In the genomic region with DNA sequence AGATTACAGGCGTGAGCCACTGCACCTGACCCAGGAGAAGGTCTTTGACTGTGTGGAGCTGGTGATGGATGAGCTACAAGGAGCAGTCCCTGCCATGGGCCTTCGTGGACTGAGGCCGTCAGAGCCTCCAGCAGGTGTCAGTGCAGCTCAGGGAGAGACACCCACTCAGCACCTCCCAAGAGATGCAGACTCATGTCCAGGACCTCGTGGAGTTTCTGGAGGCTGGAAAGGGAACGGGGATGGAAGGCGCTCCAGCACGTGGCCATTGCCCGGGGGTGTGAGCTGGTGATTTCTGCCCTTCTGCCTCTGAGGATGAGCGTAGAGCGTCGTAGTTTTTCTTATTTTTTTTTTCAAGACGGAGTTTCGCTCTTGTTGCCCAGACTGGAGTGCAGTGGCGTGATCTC, we compare ENCODE assay signal across 1 cellular context.
A peak's percentile ranks its signal among the peaks of the same experiment; 100 is the strongest.
TF ChIP-seq lines count a peak whose summit lies in the region.

No MANE protein-coding gene starts in this region.

TF ChIP-seq in K562, 482 proteins besides CTCF, POLR2A, EP300 and RAD21 (continues in another document):
- TF ChIP-seq JUND (IDR thresholded peaks at IDR 0.05; ENCODE audit: borderline replicate concordance, low read depth, low read length) (0 out of 2 replicates have a peak, but pooled peaks have one; percentile 45), JUND (tag; IDR thresholded peaks at IDR 0.05; ENCODE audit: borderline replicate concordance, low read depth, low read length) (no peak), CBX1 (IDR thresholded peaks at IDR 0.05; ENCODE audit: low read depth) (no peak), POLR2G (IDR thresholded peaks at IDR 0.05; ENCODE audit: low read depth, low read length) (no peak), ZNF140 (CRISPR knock-in tag; IDR thresholded peaks at IDR 0.05) (no peak), RAD51 (IDR thresholded peaks at IDR 0.05; ENCODE audit: borderline replicate concordance, low read depth) (peak; percentile 9; the same call in 1 of the 2 replicates), KDM1A (IDR thresholded peaks at IDR 0.05) (peak in 1 of 2 experiments; percentile 19; a peak in 1 of 4 replicates), HIVEP1 (CRISPR knock-in tag; IDR thresholded peaks at IDR 0.05) (no peak), IFI16 (CRISPR knock-in tag; IDR thresholded peaks at IDR 0.05) (no peak), ZFP1 (CRISPR knock-in tag; IDR thresholded peaks at IDR 0.05) (no peak), PTBP1 (IDR thresholded peaks at IDR 0.05; ENCODE audit: low read depth, low read length) (no peak), TAL1 (IDR thresholded peaks at IDR 0.05) (no peak), BACH1 (tag; IDR thresholded peaks at IDR 0.05) (no peak), TAF7 (tag; IDR thresholded peaks at IDR 0.05) (no peak), MYC (IDR thresholded peaks at IDR 0.05; ENCODE audit: low read depth, low read length) (peak; percentile 93), MYC (CRISPR knock-in tag; IDR thresholded peaks at IDR 0.05; ENCODE audit: borderline replicate concordance, low read depth) (no peak), GABPA (tag; conservative IDR thresholded peaks at IDR 0.05; ENCODE audit: low read depth) (no peak), L3MBTL2 (IDR thresholded peaks at IDR 0.05) (peak; percentile 98), RB1 (IDR thresholded peaks at IDR 0.05; ENCODE audit: low read depth) (0 out of 2 replicates have a peak, but pooled peaks have one; percentile 55), SAFB2 (IDR thresholded peaks at IDR 0.05; ENCODE audit: borderline replicate concordance, low read depth, low read length, severe bottlenecking) (no peak), C11orf30 (IDR thresholded peaks at IDR 0.05; ENCODE audit: low read depth) (peak; percentile 65), PHF21A (IDR thresholded peaks at IDR 0.05; ENCODE audit: borderline replicate concordance, low read depth) (no peak), CBX8 (IDR thresholded peaks at IDR 0.05; ENCODE audit: borderline replicate concordance, extremely low read depth, low read depth, low read length, poor library complexity, severe bottlenecking) (no peak), EP400 (IDR thresholded peaks at IDR 0.05) (peak; percentile 68; the same call in 1 of the 2 replicates), HSF4 (CRISPR knock-in tag; IDR thresholded peaks at IDR 0.05; ENCODE audit: borderline replicate concordance) (no peak), SMAD2 (IDR thresholded peaks at IDR 0.05; ENCODE audit: low read depth, low read length) (no peak), HDAC1 (IDR thresholded peaks at IDR 0.05) (peak in 1 of 2 experiments; percentile 53; a peak in 1 of 4 replicates), GABPB1 (CRISPR knock-in tag; IDR thresholded peaks at IDR 0.05) (peak; percentile 43; the same call in 1 of the 2 replicates), CTBP1 (IDR thresholded peaks at IDR 0.05; ENCODE audit: borderline replicate concordance) (peak; percentile 88), CBX3 (IDR thresholded peaks at IDR 0.05; ENCODE audit: borderline replicate concordance in 1 of 2, low read length in 2 of 2) (peak in 1 of 2 experiments; percentile 60; a peak in 1 of 3 replicates), HDAC2 (IDR thresholded peaks at IDR 0.05) (0 out of 2 replicates have a peak, but pooled peaks have one; percentile 25), IRF2 (CRISPR knock-in tag; IDR thresholded peaks at IDR 0.05) (no peak), FOSL1 (tag; conservative IDR thresholded peaks at IDR 0.05) (no peak)
- TF ChIP-seq, protein P1, sequence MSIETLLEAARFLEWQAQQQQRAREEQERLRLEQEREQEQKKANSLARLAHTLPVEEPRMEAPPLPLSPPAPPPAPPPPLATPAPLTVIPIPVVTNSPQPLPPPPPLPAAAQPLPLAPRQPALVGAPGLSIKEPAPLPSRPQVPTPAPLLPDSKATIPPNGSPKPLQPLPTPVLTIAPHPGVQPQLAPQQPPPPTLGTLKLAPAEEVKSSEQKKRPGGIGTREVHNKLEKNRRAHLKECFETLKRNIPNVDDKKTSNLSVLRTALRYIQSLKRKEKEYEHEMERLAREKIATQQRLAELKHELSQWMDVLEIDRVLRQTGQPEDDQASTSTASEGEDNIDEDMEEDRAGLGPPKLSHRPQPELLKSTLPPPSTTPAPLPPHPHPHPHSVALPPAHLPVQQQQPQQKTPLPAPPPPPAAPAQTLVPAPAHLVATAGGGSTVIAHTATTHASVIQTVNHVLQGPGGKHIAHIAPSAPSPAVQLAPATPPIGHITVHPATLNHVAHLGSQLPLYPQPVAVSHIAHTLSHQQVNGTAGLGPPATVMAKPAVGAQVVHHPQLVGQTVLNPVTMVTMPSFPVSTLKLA (conservative IDR thresholded peaks at IDR 0.05) = peak; percentile 62 to 78; a peak in 3 of 4 replicates
- TF ChIP-seq, protein P2, sequence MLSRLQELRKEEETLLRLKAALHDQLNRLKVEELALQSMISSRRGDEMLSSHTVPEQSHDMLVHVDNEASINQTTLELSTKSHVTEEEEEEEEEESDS (CRISPR knock-in tag; IDR thresholded peaks at IDR 0.05) = no peak
- TF ChIP-seq, protein P3, sequence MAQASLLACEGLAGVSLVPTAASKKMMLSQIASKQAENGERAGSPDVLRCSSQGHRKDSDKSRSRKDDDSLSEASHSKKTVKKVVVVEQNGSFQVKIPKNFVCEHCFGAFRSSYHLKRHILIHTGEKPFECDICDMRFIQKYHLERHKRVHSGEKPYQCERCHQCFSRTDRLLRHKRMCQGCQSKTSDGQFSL (CRISPR knock-in tag; IDR thresholded peaks at IDR 0.05) = no peak
- TF ChIP-seq, protein P3 (tag; IDR thresholded peaks at IDR 0.05) = no peak
- TF ChIP-seq, protein P4, sequence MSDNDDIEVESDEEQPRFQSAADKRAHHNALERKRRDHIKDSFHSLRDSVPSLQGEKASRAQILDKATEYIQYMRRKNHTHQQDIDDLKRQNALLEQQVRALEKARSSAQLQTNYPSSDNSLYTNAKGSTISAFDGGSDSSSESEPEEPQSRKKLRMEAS (CRISPR knock-in tag; IDR thresholded peaks at IDR 0.05) = peak; percentile 97
- TF ChIP-seq, protein P5, sequence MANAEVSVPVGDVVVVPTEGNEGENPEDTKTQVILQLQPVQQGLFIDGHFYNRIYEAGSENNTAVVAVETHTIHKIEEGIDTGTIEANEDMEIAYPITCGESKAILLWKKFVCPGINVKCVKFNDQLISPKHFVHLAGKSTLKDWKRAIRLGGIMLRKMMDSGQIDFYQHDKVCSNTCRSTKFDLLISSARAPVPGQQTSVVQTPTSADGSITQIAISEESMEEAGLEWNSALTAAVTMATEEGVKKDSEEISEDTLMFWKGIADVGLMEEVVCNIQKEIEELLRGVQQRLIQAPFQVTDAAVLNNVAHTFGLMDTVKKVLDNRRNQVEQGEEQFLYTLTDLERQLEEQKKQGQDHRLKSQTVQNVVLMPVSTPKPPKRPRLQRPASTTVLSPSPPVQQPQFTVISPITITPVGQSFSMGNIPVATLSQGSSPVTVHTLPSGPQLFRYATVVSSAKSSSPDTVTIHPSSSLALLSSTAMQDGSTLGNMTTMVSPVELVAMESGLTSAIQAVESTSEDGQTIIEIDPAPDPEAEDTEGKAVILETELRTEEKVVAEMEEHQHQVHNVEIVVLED (CRISPR knock-in tag; IDR thresholded peaks at IDR 0.05) = no peak
- TF ChIP-seq, protein P6, sequence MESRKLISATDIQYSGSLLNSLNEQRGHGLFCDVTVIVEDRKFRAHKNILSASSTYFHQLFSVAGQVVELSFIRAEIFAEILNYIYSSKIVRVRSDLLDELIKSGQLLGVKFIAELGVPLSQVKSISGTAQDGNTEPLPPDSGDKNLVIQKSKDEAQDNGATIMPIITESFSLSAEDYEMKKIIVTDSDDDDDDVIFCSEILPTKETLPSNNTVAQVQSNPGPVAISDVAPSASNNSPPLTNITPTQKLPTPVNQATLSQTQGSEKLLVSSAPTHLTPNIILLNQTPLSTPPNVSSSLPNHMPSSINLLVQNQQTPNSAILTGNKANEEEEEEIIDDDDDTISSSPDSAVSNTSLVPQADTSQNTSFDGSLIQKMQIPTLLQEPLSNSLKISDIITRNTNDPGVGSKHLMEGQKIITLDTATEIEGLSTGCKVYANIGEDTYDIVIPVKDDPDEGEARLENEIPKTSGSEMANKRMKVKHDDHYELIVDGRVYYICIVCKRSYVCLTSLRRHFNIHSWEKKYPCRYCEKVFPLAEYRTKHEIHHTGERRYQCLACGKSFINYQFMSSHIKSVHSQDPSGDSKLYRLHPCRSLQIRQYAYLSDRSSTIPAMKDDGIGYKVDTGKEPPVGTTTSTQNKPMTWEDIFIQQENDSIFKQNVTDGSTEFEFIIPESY (CRISPR knock-in tag; IDR thresholded peaks at IDR 0.05) = peak; percentile 82; the same call in 1 of the 2 replicates
- TF ChIP-seq, protein P7, sequence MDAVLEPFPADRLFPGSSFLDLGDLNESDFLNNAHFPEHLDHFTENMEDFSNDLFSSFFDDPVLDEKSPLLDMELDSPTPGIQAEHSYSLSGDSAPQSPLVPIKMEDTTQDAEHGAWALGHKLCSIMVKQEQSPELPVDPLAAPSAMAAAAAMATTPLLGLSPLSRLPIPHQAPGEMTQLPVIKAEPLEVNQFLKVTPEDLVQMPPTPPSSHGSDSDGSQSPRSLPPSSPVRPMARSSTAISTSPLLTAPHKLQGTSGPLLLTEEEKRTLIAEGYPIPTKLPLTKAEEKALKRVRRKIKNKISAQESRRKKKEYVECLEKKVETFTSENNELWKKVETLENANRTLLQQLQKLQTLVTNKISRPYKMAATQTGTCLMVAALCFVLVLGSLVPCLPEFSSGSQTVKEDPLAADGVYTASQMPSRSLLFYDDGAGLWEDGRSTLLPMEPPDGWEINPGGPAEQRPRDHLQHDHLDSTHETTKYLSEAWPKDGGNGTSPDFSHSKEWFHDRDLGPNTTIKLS (IDR thresholded peaks at IDR 0.05; ENCODE audit: borderline replicate concordance, low read depth) = peak; percentile 42; the same call in 1 of the 2 replicates
- TF ChIP-seq, protein P8, sequence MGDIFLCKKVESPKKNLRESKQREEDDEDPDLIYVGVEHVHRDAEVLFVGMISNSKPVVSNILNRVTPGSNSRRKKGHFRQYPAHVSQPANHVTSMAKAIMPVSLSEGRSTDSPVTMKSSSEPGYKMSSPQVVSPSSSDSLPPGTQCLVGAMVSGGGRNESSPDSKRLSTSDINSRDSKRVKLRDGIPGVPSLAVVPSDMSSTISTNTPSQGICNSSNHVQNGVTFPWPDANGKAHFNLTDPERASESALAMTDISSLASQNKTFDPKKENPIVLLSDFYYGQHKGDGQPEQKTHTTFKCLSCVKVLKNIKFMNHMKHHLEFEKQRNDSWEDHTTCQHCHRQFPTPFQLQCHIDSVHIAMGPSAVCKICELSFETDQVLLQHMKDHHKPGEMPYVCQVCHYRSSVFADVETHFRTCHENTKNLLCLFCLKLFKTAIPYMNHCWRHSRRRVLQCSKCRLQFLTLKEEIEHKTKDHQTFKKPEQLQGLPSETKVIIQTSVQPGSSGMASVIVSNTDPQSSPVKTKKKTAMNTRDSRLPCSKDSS (IDR thresholded peaks at IDR 0.05; ENCODE audit: low read depth, partially characterized antibody) = no peak
- TF ChIP-seq, protein P9, sequence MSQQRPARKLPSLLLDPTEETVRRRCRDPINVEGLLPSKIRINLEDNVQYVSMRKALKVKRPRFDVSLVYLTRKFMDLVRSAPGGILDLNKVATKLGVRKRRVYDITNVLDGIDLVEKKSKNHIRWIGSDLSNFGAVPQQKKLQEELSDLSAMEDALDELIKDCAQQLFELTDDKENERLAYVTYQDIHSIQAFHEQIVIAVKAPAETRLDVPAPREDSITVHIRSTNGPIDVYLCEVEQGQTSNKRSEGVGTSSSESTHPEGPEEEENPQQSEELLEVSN (IDR thresholded peaks at IDR 0.05; ENCODE audit: borderline replicate concordance in 1 of 2, extremely low read depth in 1 of 2, insufficient read depth in 1 of 2, insufficient read length in 1 of 2, low read depth in 1 of 2, low read length in 1 of 2, poor library complexity in 1 of 2, severe bottlenecking in 1 of 2) = peak; percentile 69 to 92
- TF ChIP-seq, protein P10, sequence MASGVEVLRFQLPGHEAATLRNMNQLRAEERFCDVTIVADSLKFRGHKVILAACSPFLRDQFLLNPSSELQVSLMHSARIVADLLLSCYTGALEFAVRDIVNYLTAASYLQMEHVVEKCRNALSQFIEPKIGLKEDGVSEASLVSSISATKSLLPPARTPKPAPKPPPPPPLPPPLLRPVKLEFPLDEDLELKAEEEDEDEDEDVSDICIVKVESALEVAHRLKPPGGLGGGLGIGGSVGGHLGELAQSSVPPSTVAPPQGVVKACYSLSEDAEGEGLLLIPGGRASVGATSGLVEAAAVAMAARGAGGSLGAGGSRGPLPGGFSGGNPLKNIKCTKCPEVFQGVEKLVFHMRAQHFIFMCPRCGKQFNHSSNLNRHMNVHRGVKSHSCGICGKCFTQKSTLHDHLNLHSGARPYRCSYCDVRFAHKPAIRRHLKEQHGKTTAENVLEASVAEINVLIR (CRISPR knock-in tag; IDR thresholded peaks at IDR 0.05) = no peak
- TF ChIP-seq, protein P11, sequence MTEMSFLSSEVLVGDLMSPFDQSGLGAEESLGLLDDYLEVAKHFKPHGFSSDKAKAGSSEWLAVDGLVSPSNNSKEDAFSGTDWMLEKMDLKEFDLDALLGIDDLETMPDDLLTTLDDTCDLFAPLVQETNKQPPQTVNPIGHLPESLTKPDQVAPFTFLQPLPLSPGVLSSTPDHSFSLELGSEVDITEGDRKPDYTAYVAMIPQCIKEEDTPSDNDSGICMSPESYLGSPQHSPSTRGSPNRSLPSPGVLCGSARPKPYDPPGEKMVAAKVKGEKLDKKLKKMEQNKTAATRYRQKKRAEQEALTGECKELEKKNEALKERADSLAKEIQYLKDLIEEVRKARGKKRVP (CRISPR knock-in tag; IDR thresholded peaks at IDR 0.05) = no peak
- TF ChIP-seq, protein P12, sequence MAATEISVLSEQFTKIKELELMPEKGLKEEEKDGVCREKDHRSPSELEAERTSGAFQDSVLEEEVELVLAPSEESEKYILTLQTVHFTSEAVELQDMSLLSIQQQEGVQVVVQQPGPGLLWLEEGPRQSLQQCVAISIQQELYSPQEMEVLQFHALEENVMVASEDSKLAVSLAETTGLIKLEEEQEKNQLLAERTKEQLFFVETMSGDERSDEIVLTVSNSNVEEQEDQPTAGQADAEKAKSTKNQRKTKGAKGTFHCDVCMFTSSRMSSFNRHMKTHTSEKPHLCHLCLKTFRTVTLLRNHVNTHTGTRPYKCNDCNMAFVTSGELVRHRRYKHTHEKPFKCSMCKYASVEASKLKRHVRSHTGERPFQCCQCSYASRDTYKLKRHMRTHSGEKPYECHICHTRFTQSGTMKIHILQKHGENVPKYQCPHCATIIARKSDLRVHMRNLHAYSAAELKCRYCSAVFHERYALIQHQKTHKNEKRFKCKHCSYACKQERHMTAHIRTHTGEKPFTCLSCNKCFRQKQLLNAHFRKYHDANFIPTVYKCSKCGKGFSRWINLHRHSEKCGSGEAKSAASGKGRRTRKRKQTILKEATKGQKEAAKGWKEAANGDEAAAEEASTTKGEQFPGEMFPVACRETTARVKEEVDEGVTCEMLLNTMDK (IDR thresholded peaks at IDR 0.05; ENCODE audit: borderline replicate concordance, insufficient read depth, low read depth, low read length, poor library complexity, severe bottlenecking) = peak; percentile 59
- TF ChIP-seq, protein P13, sequence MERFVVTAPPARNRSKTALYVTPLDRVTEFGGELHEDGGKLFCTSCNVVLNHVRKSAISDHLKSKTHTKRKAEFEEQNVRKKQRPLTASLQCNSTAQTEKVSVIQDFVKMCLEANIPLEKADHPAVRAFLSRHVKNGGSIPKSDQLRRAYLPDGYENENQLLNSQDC (CRISPR knock-in tag; IDR thresholded peaks at IDR 0.05) = no peak
